ENCODE assay signal across 10 cellular contexts in the genomic region with DNA sequence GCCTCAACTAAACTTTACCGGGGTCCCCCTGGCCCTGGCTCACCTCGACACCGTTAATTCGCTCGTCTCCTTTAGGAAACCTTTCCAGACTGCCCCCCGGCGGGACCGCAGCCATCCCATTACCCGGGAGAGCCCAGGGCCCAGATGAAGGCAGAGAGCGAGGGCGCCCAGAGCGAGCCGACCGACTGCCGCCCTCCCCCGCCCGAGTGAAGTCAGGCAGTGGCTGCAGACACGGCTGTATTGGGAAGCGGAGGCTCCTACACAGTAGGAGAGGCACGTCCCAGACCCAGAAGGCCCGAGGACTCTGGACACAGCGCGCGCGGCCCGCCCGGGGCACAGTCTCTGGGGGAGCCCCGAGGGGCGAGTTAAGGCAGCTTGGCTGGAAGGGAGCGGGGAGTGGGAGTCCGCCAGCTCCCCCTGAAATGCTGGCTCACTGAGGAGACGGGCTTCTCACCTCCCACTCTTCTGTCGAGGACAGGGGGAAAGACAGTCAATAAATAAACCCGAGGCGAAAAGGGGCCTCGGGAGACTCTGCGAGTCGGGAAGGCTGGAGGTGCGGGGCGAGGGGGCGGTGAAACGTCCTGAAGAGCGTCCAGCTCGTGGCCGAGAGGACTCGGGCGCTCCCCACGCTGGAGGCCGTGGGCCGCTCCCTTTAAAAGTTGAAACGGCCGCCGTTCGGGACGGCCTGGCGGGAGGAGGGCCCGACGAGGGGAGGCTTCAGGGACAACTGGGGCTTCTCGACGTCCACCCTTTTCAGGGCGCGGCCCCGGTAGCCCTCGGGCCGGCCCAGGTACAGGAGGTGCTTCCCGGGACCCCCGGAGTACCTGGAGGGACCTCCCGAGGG. TPM values are rescaled to one million over a fixed set of nuclear protein-coding genes. Genes with fewer than 3 reads are reported as not detected.
DNase-seq lines count a peak whose midpoint lies in the region; ATAC-seq, FAIRE-seq and TF ChIP-seq lines count a peak whose summit lies in the region.
"Had no signal": no experiment of that assay in that cellular context is flagged by ENCODE, and none has a peak within 500 bp of the region (broad histone marks: within the 10 kb centered on the region; RNA-seq: fewer than 3 reads in every experiment).

No MANE protein-coding gene starts in this region.

- no peak overlapping the region for H3K27ac ChIP-seq in hepatocyte
- peak overlapping the region; percentile 50 for H3K27ac ChIP-seq in rectal smooth muscle tissue (ENCODE audit: low read depth, low read length)

- no peak for ATAC-seq in activated naive CD4-positive, alpha-beta T cell treated with anti-CD3 and anti-CD28 coated beads, Interleukin-2, amount 50 U/mL, for 72 hours

- peak overlapping the region; percentile 52 for H2AFZ ChIP-seq in hepatocyte

- H3K27me3 ChIP-seq in hepatocyte, result peaks cover 17% of the 10 kb centered on the region
- H3K27me3 ChIP-seq in rectal smooth muscle tissue (ENCODE audit: control insufficient read depth, insufficient read depth, low read length), result no peaks in the 10 kb centered on the region

- WGBS in hepatocyte (ENCODE audit: low lambda C conversion rate, missing lambda C conversion rate), result 31% methylated on average over 54 of the region's 68 CpGs

- H3K9me3 ChIP-seq in hepatocyte (ENCODE audit: low read depth), result no peaks in the 10 kb centered on the region

- TF ChIP-seq POLR2A in H54 (IDR thresholded peaks at IDR 0.05; ENCODE audit: low read depth, low read length), result no peak

- H3K36me3 ChIP-seq in hepatocyte (replicated peaks; ENCODE audit: insufficient read depth, low read depth) (no peaks in the 10 kb centered on the region), rectal smooth muscle tissue (ENCODE audit: control insufficient read depth, insufficient read depth, low read length) (no peaks in the 10 kb centered on the region)

- DNase-seq in DMS53 treated with DMSO at 0.1 percent for 48 hours (lab: John Stamatoyannopoulos, UW; ENCODE audit: unreplicated experiment) (peak; percentile 33), hepatocyte (ENCODE audit: low spot score) (peak; percentile 42), NCI-H526 treated with DMSO at 0.1 percent for 48 hours (lab: John Stamatoyannopoulos, UW) (no peak), H54 (ENCODE audit: insufficient read length, low spot score) (no peak), HTR-8/SVneo (ENCODE audit: insufficient read length, low spot score) (no peak), KG1 (lab: John Stamatoyannopoulos, UW) (no peak)
- peak in 1 of 2 donors; percentile 40 for DNase-seq in activated naive CD4-positive, alpha-beta T cell treated with anti-CD3 and anti-CD28 coated beads, Interleukin-2, amount 50 U/mL, for 72 hours (ENCODE audit: low spot score in 2 of 2)
- DNase-seq: Kasumi-1 had no signal

- no peak for FAIRE-seq in H54 (lab: Jason Lieb, UNC)
- no peak for FAIRE-seq in HTR-8/SVneo (lab: Jason Lieb, UNC)

- H3K36me3 Mint-ChIP-seq in activated naive CD4-positive, alpha-beta T cell treated with anti-CD3 and anti-CD28 coated beads, Interleukin-2, amount 50 U/mL, for 72 hours, result no peaks in the 10 kb centered on the region

- H3K9ac ChIP-seq in rectal smooth muscle tissue (ENCODE audit: low read length), result peak overlapping the region; percentile 30

- no peaks in the 10 kb centered on the region for H3K79me2 ChIP-seq in hepatocyte

- H4K20me1 ChIP-seq in hepatocyte (ENCODE audit: insufficient read depth, poor library complexity, severe bottlenecking), result no peaks in the 10 kb centered on the region

- no peak for TF ChIP-seq CTCF in hepatocyte (IDR thresholded peaks at IDR 0.05; ENCODE audit: poor library complexity)

- no peaks in the 10 kb centered on the region for H3K9me2 ChIP-seq in hepatocyte (replicated peaks; ENCODE audit: insufficient read depth)

- H3K9me3 Mint-ChIP-seq in activated naive CD4-positive, alpha-beta T cell treated with anti-CD3 and anti-CD28 coated beads, Interleukin-2, amount 50 U/mL, for 72 hours, result no peaks in the 10 kb centered on the region

- H3K27ac Mint-ChIP-seq in activated naive CD4-positive, alpha-beta T cell treated with anti-CD3 and anti-CD28 coated beads, Interleukin-2, amount 50 U/mL, for 72 hours, result peak overlapping the region; percentile 60 to 68

- peak overlapping the region; percentile 90 for H3K4me2 ChIP-seq in hepatocyte

- H3K4me3 ChIP-seq in hepatocyte (peak overlapping the region; percentile 22), rectal smooth muscle tissue (ENCODE audit: low read length) (peak overlapping the region; percentile 64)

- H3K4me1 ChIP-seq in hepatocyte (ENCODE audit: insufficient read depth) (peaks cover 14% of the 10 kb centered on the region), rectal smooth muscle tissue (ENCODE audit: control insufficient read depth, insufficient read depth, low read length) (no peaks in the 10 kb centered on the region)

RNA-seq across cellular contexts. Expression of gene SEMA6C, which starts 14.4 kb away (rescaled TPM):
- 1 to 10 TPM; 2.8 to 7.1 TPM for total RNA-seq in activated naive CD4-positive, alpha-beta T cell treated with anti-CD3 and anti-CD28 coated beads, Interleukin-2, amount 50 U/mL, for 72 hours
- 6.3 and 41.6 TPM in 2 replicates for total RNA-seq in hepatocyte
- polyA plus RNA-seq in hepatocyte, result 13.9 and 25.1 TPM in 2 replicates

RNA-seq across cellular contexts. Expression of gene TNFAIP8L2, which starts 24.4 kb away (rescaled TPM):
- total RNA-seq in activated naive CD4-positive, alpha-beta T cell treated with anti-CD3 and anti-CD28 coated beads, Interleukin-2, amount 50 U/mL, for 72 hours, result 10 to 100 TPM in 1 of 2 donors, 1 to 10 TPM in 1; 6.9 to 18.5 TPM
- 0.64 TPM in 1 of 2 replicates, not detected in the other for total RNA-seq in hepatocyte
- 0.70 TPM in 1 of 2 replicates, not detected in the other for polyA plus RNA-seq in hepatocyte
- total RNA-seq: myocyte had no signal

RNA-seq across cellular contexts. Expression of gene LYSMD1, which starts 33.6 kb away (rescaled TPM):
- 10 to 100 TPM in 1 of 2 donors, 1 to 10 TPM in 1; 3.8 to 36.1 TPM for total RNA-seq in activated naive CD4-positive, alpha-beta T cell treated with anti-CD3 and anti-CD28 coated beads, Interleukin-2, amount 50 U/mL, for 72 hours
- 13.0 and 16.2 TPM in 2 replicates for total RNA-seq in hepatocyte
- polyA plus RNA-seq in hepatocyte, result 1.0 and 2.5 TPM in 2 replicates

RNA-seq across cellular contexts. Expression of gene SCNM1, which starts 33.9 kb away (rescaled TPM):
- total RNA-seq in activated naive CD4-positive, alpha-beta T cell treated with anti-CD3 and anti-CD28 coated beads, Interleukin-2, amount 50 U/mL, for 72 hours, result 10 to 100 TPM; 62.3 to 83.9 TPM
- 21.5 and 26.4 TPM in 2 replicates for total RNA-seq in hepatocyte
- 55.4 and 57.5 TPM in 2 replicates for polyA plus RNA-seq in hepatocyte

RNA-seq across cellular contexts. Expression of gene TMOD4, which starts 43.7 kb away (rescaled TPM):
- total RNA-seq in activated naive CD4-positive, alpha-beta T cell treated with anti-CD3 and anti-CD28 coated beads, Interleukin-2, amount 50 U/mL, for 72 hours, result under 1 TPM; 0.77 to 0.78 TPM
- not detected in 2 replicates for total RNA-seq in hepatocyte
- 0.44 TPM in 1 of 2 replicates, not detected in the other for polyA plus RNA-seq in hepatocyte

Comparison
In these comparisons a context has a peak if more than half of its experiments do, and no peak if none do; other contexts are left out.
1. DNase-seq: peak in DMS53 treated with DMSO at 0.1 percent for 48 hours (single experiment) and hepatocyte (single experiment); none in NCI-H526 treated with DMSO at 0.1 percent for 48 hours (single experiment), H54 (single experiment), HTR-8/SVneo (single experiment) and KG1 (single experiment).